ENCODE assay signal across 18 cellular contexts in the genomic region with DNA sequence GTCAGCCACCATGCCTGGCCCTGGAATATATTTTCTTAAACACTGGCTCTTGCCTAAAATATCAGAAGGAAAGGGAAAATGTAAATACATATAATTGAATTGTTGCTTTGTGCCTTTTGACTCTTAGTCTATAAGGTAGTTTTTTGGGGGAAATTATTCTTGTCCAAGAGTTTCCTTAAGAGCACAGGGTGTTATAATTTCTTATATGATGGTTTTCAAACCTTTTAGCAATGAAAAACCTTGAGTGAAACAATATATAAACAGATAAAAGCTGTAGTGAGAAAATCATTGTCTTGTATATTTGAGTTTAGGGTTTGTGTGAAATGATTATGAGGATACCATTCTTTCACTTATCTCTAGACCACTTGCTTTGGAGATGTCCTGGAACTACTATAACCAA. TPM values are rescaled to one million over a fixed set of nuclear protein-coding genes. Genes with fewer than 3 reads are reported as not detected.
DNase-seq lines count a peak whose midpoint lies in the region; ATAC-seq and TF ChIP-seq lines count a peak whose summit lies in the region.
"Had no signal": no experiment of that assay in that cellular context is flagged by ENCODE, and none has a peak within 500 bp of the region (broad histone marks: within the 10 kb centered on the region; RNA-seq: fewer than 3 reads in every experiment).

No MANE protein-coding gene starts in this region.

- no peaks in the 10 kb centered on the region for H3K9me3 Mint-ChIP-seq in activated naive CD4-positive, alpha-beta T cell treated with anti-CD3 and anti-CD28 coated beads for 36 hours
- H3K9me3 Mint-ChIP-seq in activated naive CD4-positive, alpha-beta T cell treated with anti-CD3 and anti-CD28 coated beads, Interleukin-2, amount 50 U/mL, for 72 hours, result no peaks in the 10 kb centered on the region
- no peaks in the 10 kb centered on the region for H3K9me3 Mint-ChIP-seq in neural crest cell
- H3K9me3 Mint-ChIP-seq: CD4-positive, alpha-beta T cell; CD8-positive, alpha-beta T cell had no signal

- no peak for ATAC-seq in activated naive CD4-positive, alpha-beta T cell treated with anti-CD3 and anti-CD28 coated beads, Interleukin-2, amount 50 U/mL, for 72 hours
- ATAC-seq in T-helper 17 cell (no peak), GM18907 (IDR thresholded peaks at IDR 0.05; ENCODE audit: unreplicated experiment) (no peak)
- ATAC-seq: CD8-positive, alpha-beta T cell had no signal

- H3K4me1 Mint-ChIP-seq in activated naive CD4-positive, alpha-beta T cell treated with anti-CD3 and anti-CD28 coated beads for 36 hours (ENCODE audit: low read depth), result peaks cover 4% of the 10 kb centered on the region
- H3K4me1 Mint-ChIP-seq in T-helper 17 cell (peaks cover 9% of the 10 kb centered on the region), neural crest cell (peaks cover 8% of the 10 kb centered on the region)
- H3K4me1 Mint-ChIP-seq: B cell had no signal

- POLR2A ChIA-PET in A673 (lab: Charles Lee; ENCODE audit: low non-redundant PET), result no interaction called here

- DNase-seq in activated naive CD4-positive, alpha-beta T cell treated with anti-CD3 and anti-CD28 coated beads for 36 hours, result no peak
- no peak for DNase-seq in activated naive CD4-positive, alpha-beta T cell treated with anti-CD3 and anti-CD28 coated beads, Interleukin-2, amount 50 U/mL, for 72 hours (ENCODE audit: low spot score in 2 of 2)
- peak; percentile 90 for DNase-seq in SK-N-DZ (ENCODE audit: low spot score)
- no peak for DNase-seq in T-helper 17 cell
- DNase-seq in neural crest cell (ENCODE audit: low read depth, low spot score), result no peak
- DNase-seq in A673 (ENCODE audit: low spot score), result no peak
- DNase-seq: 8988T; AML-193; Caco-2; Calu3; CD4-positive, alpha-beta T cell; CD8-positive, alpha-beta T cell; DMS79 treated with DMSO at 0.1 percent for 48 hours; GF-D8 had no signal

- H3K9me3 ChIP-seq in T-helper 17 cell (ENCODE audit: control insufficient read depth, low read length, poor library complexity, severe bottlenecking) (no peaks in the 10 kb centered on the region), A673 (ENCODE audit: low read depth, low read length, poor library complexity, severe bottlenecking) (no peaks in the 10 kb centered on the region)
- H3K9me3 ChIP-seq: BLaER1 treated with 17β-estradiol and CSF1 and Interleukin-3, amounts not matched to agents 10 nM and 100 nM; Caco-2 had no signal

- H3K27me3 Mint-ChIP-seq in activated naive CD4-positive, alpha-beta T cell treated with anti-CD3 and anti-CD28 coated beads for 36 hours (ENCODE audit: low read depth), result no peaks in the 10 kb centered on the region
- H3K27me3 Mint-ChIP-seq in T-helper 17 cell (no peaks in the 10 kb centered on the region), neural crest cell (ENCODE audit: low read depth) (no peaks in the 10 kb centered on the region)
- H3K27me3 Mint-ChIP-seq: B cell; CD4-positive, alpha-beta T cell had no signal

- H3K4me1 ChIP-seq in A673 (ENCODE audit: insufficient read depth, low read length, poor library complexity, severe bottlenecking), result peaks cover 4% of the 10 kb centered on the region
- H3K4me1 ChIP-seq: BLaER1 treated with 17β-estradiol and CSF1 and Interleukin-3, amounts not matched to agents 10 nM and 100 nM had no signal

- peaks cover 34% of the 10 kb centered on the region for H3K36me3 Mint-ChIP-seq in activated naive CD4-positive, alpha-beta T cell treated with anti-CD3 and anti-CD28 coated beads for 36 hours (ENCODE audit: low read depth)
- no peaks in the 10 kb centered on the region for H3K36me3 Mint-ChIP-seq in activated naive CD4-positive, alpha-beta T cell treated with anti-CD3 and anti-CD28 coated beads, Interleukin-2, amount 50 U/mL, for 72 hours
- H3K36me3 Mint-ChIP-seq in T-helper 17 cell (ENCODE audit: low read depth), result peaks cover 7% of the 10 kb centered on the region
- H3K36me3 Mint-ChIP-seq in neural crest cell (ENCODE audit: low read depth), result peaks cover 15% of the 10 kb centered on the region

- no peak overlapping the region for H3K4me3 ChIP-seq in A673 (ENCODE audit: low read depth, low read length, poor library complexity, severe bottlenecking)
- H3K4me3 ChIP-seq: BLaER1 treated with 17β-estradiol and CSF1 and Interleukin-3, amounts not matched to agents 10 nM and 100 nM had no signal

- intact Hi-C loops in activated naive CD4-positive, alpha-beta T cell treated with anti-CD3 and anti-CD28 coated beads for 36 hours (cut with micrococcal nuclease), result no loop called here
- intact Hi-C loops in A673 (cut with micrococcal nuclease; ENCODE audit: unreplicated experiment), result loop anchor here (10.0 kb wide), 1 partner anchor 1123 kb away; no protein-coding TSS in a partner anchor

- H3K27ac ChIP-seq in A673 (ENCODE audit: low read depth, low read length, poor library complexity, severe bottlenecking), result no peak overlapping the region
- H3K27ac ChIP-seq: BLaER1 treated with 17β-estradiol and CSF1 and Interleukin-3, amounts not matched to agents 10 nM and 100 nM; C4-2B had no signal

- H3K36me3 ChIP-seq in A673 (ENCODE audit: insufficient read depth, low read length, poor library complexity, severe bottlenecking), result peaks cover 77% of the 10 kb centered on the region

- TF ChIP-seq CTCF in neural crest cell (conservative IDR thresholded peaks at IDR 0.05) (no peak), A673 (conservative IDR thresholded peaks at IDR 0.05; ENCODE audit: low read depth, low read length) (no peak)

- peak overlapping the region; percentile 70 for H3K27ac Mint-ChIP-seq in activated naive CD4-positive, alpha-beta T cell treated with anti-CD3 and anti-CD28 coated beads for 36 hours
- H3K27ac Mint-ChIP-seq in activated naive CD4-positive, alpha-beta T cell treated with anti-CD3 and anti-CD28 coated beads, Interleukin-2, amount 50 U/mL, for 72 hours, result no peak overlapping the region
- H3K27ac Mint-ChIP-seq in T-helper 17 cell (peak overlapping the region; percentile 8), neural crest cell (ENCODE audit: unreplicated experiment) (peak overlapping the region; percentile 37)
- H3K27ac Mint-ChIP-seq: B cell; CD4-positive, alpha-beta T cell; CD8-positive, alpha-beta T cell had no signal

- no peak overlapping the region for H3K4me3 Mint-ChIP-seq in activated naive CD4-positive, alpha-beta T cell treated with anti-CD3 and anti-CD28 coated beads for 36 hours
- no peak overlapping the region for H3K4me3 Mint-ChIP-seq in T-helper 17 cell
- no peak overlapping the region for H3K4me3 Mint-ChIP-seq in neural crest cell
- H3K4me3 Mint-ChIP-seq: B cell; CD4-positive, alpha-beta T cell; CD8-positive, alpha-beta T cell had no signal

- CTCF ChIA-PET in activated naive CD4-positive, alpha-beta T cell treated with anti-CD3 and anti-CD28 coated beads for 36 hours (lab: Charles Lee), result interaction anchor here (1.4 kb wide), 1 partner anchor 11 kb away, joined by 3 read pairs; no protein-coding TSS in a partner anchor
- CTCF ChIA-PET in A673 (lab: Charles Lee), result no interaction called here

- no peaks in the 10 kb centered on the region for H3K27me3 ChIP-seq in A673 (replicated peaks; ENCODE audit: insufficient read depth, low read depth, low read length, poor library complexity)
- H3K27me3 ChIP-seq: BLaER1 treated with 17β-estradiol and CSF1 and Interleukin-3, amounts not matched to agents 10 nM and 100 nM had no signal

- no TSS peak for BruUV-seq in A673 (replicated peaks; lab: Mats Ljungman, UMichigan)

RNA-seq across cellular contexts. Expression of a gene that starts 40.2 kb away (rescaled TPM):
- total RNA-seq in activated naive CD4-positive, alpha-beta T cell treated with anti-CD3 and anti-CD28 coated beads for 36 hours, result 10 to 100 TPM; 61.7 to 64.1 TPM
- total RNA-seq in activated naive CD4-positive, alpha-beta T cell treated with anti-CD3 and anti-CD28 coated beads, Interleukin-2, amount 50 U/mL, for 72 hours, result 10 to 100 TPM; 30.4 to 82.4 TPM
- polyA plus RNA-seq in SK-N-DZ (2014; cell fraction: cytosol; rRNA removed), result 5,002 and 5,638 TPM in 2 replicates
- 4,616 and 5,818 TPM in 2 replicates for polyA plus RNA-seq in SK-N-DZ (2014; cell fraction: nucleus; rRNA removed)
- total RNA-seq in T-helper 17 cell (10 to 100 TPM; 27.6 to 35.0 TPM), neural crest cell (154 and 157 TPM in 2 replicates), A673 (2021) (152 and 154 TPM in 2 replicates)

Comparison
In these comparisons a context has a peak if more than half of its experiments do, and no peak if none do; other contexts are left out.
1. H3K27ac Mint-ChIP-seq: peak in activated naive CD4-positive, alpha-beta T cell treated with anti-CD3 and anti-CD28 coated beads for 36 hours (single experiment), T-helper 17 cell (single experiment) and neural crest cell (single experiment); none in activated naive CD4-positive, alpha-beta T cell treated with anti-CD3 and anti-CD28 coated beads, Interleukin-2, amount 50 U/mL, for 72 hours (0 of 2).